Comparison of ENCODE assay signal across 1 cellular context in genomic region chr6:137860394-137861005, GRCh38.
TF ChIP-seq lines count a peak whose summit lies in the region.

No MANE protein-coding gene starts in this region.

TF ChIP-seq in H1, 55 proteins besides CTCF, POLR2A, EP300 and RAD21 (continued from another document):
- no peak for TF ChIP-seq SP1 (IDR thresholded peaks at IDR 0.05; ENCODE audit: low read depth, low read length)
- no peak for TF ChIP-seq NANOG (IDR thresholded peaks at IDR 0.05; ENCODE audit: insufficient read depth, low read depth, low read length, poor library complexity, severe bottlenecking)
- TF ChIP-seq EGR1 (IDR thresholded peaks at IDR 0.05; ENCODE audit: borderline replicate concordance, low read depth, low read length): no peak
